In the genomic region with DNA sequence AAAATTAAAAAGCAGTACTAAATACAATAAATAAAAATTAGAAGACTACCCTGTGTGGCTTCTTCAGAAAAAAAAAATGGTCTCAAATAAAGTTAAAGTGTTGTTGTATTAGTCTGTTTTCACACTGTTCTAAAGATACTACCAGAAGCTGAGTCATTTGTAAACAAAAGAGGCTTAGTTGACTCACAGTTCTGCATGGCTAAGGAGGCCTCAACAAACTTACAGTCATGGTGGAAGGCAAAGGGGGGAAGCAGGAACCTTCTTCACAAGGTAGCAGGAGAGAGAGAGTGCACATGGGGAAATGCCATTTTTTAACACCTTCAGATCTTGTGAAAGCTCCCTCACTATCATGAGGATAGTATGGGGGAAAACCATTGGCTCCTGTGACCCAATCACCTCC, we compare ENCODE assay signal across 19 cellular contexts.
DNase-seq lines count a peak whose midpoint lies in the region; ATAC-seq and TF ChIP-seq lines count a peak whose summit lies in the region.
"Had no signal": no experiment of that assay in that cellular context is flagged by ENCODE, and none has a peak within 500 bp of the region (broad histone marks: within the 10 kb centered on the region; RNA-seq: fewer than 3 reads in every experiment).

No MANE protein-coding gene starts in this region.

- peaks cover 56% of the 10 kb centered on the region for H3K4me1 Mint-ChIP-seq in stimulated activated naive CD8-positive, alpha-beta T cell treated with anti-CD3 and anti-CD28 coated beads, Interleukin-15, amount 100 ng/mL, for 72 hours
- H3K4me1 Mint-ChIP-seq: brain; CD4-positive, CD25-positive, alpha-beta regulatory T cell had no signal

- H3K9me3 Mint-ChIP-seq in stimulated activated naive CD8-positive, alpha-beta T cell treated with anti-CD3 and anti-CD28 coated beads, Interleukin-15, amount 100 ng/mL, for 72 hours: peaks cover 51 to 80% of the 10 kb centered on the region in 2 donors

- no peak overlapping the region for H3K27ac Mint-ChIP-seq in stimulated activated naive CD8-positive, alpha-beta T cell treated with anti-CD3 and anti-CD28 coated beads, Interleukin-15, amount 100 ng/mL, for 72 hours
- H3K27ac Mint-ChIP-seq: activated CD4-positive, alpha-beta T cell treated with anti-CD3 and anti-CD28 coated beads, Interleukin-2, amount 10 ng/mL, durations not matched to agents 7 days and 5 days; activated naive CD8-positive, alpha-beta T cell treated with anti-CD3 and anti-CD28 coated beads, Interleukin-2, amount 10 ng/mL, durations not matched to agents 7 days and 5 days; brain; progenitor cell of endocrine pancreas had no signal

- no peak for TF ChIP-seq CTCF in epithelial cell of esophagus (IDR thresholded peaks at IDR 0.05; ENCODE audit: insufficient read depth, low read depth, low read length, missing control alignments)

- no peak overlapping the region for H3K4me3 Mint-ChIP-seq in stimulated activated naive CD8-positive, alpha-beta T cell treated with anti-CD3 and anti-CD28 coated beads, Interleukin-15, amount 100 ng/mL, for 72 hours
- H3K4me3 Mint-ChIP-seq: activated CD4-positive, alpha-beta T cell treated with anti-CD3 and anti-CD28 coated beads, Interleukin-2, amount 10 ng/mL, durations not matched to agents 7 days and 5 days; activated naive CD8-positive, alpha-beta T cell treated with anti-CD3 and anti-CD28 coated beads, Interleukin-2, amount 10 ng/mL, durations not matched to agents 7 days and 5 days; brain; CD4-positive, CD25-positive, alpha-beta regulatory T cell had no signal

- peak; percentile 73 for ATAC-seq in stimulated activated naive CD8-positive, alpha-beta T cell treated with anti-CD3 and anti-CD28 coated beads, Interleukin-15, amount 100 ng/mL, for 72 hours
- no peak for ATAC-seq in stimulated activated naive CD8-positive, alpha-beta T cell treated with anti-CD3 and anti-CD28 coated beads, Interleukin-15, Interleukin-2, amounts not matched to agents 100 U/mL and 50 U/mL, for 24 hours
- ATAC-seq in HG03520 (IDR thresholded peaks at IDR 0.05; ENCODE audit: unreplicated experiment): no peak
- no peak for ATAC-seq in HG02981 (IDR thresholded peaks at IDR 0.05; ENCODE audit: unreplicated experiment)
- no peak for ATAC-seq in GM21447 (IDR thresholded peaks at IDR 0.05; ENCODE audit: unreplicated experiment)

- H3K27me3 Mint-ChIP-seq in stimulated activated naive CD8-positive, alpha-beta T cell treated with anti-CD3 and anti-CD28 coated beads, Interleukin-15, amount 100 ng/mL, for 72 hours: no peaks in the 10 kb centered on the region
- H3K27me3 Mint-ChIP-seq: activated CD4-positive, alpha-beta T cell treated with anti-CD3 and anti-CD28 coated beads, Interleukin-2, amount 10 ng/mL, durations not matched to agents 7 days and 5 days; activated naive CD8-positive, alpha-beta T cell treated with anti-CD3 and anti-CD28 coated beads, Interleukin-2, amount 10 ng/mL, durations not matched to agents 7 days and 5 days; CD4-positive, CD25-positive, alpha-beta regulatory T cell; progenitor cell of endocrine pancreas had no signal

- DNase-seq in stimulated activated naive CD8-positive, alpha-beta T cell treated with anti-CD3 and anti-CD28 coated beads, Interleukin-15, amount 100 ng/mL, for 72 hours: peak in 1 of 2 donors; percentile 24
- no peak for DNase-seq in stimulated activated naive CD8-positive, alpha-beta T cell treated with anti-CD3 and anti-CD28 coated beads, Interleukin-15, Interleukin-2, amounts not matched to agents 100 U/mL and 50 U/mL, for 24 hours
- DNase-seq in RPMI7951 (ENCODE audit: low read depth): peak; percentile 6
- peak; percentile 23 for DNase-seq in epithelial cell of esophagus (ENCODE audit: low read depth)
- DNase-seq: activated CD4-positive, alpha-beta T cell treated with anti-CD3 and anti-CD28 coated beads, Interleukin-2, amount 10 ng/mL, durations not matched to agents 7 days and 5 days; activated naive CD8-positive, alpha-beta T cell treated with anti-CD3 and anti-CD28 coated beads, Interleukin-2, amount 10 ng/mL, durations not matched to agents 7 days and 5 days; CD4-positive, CD25-positive, alpha-beta regulatory T cell; effector CD8-positive, alpha-beta T cell; esophagus squamous epithelium; kidney; NCI-H2081; NCI-H226; NCI-H748 treated with DMSO at 0.1 percent for 48 hours; trophoblast cell had no signal

- no peak overlapping the region for H3K4me3 ChIP-seq in epithelial cell of esophagus (ENCODE audit: low read length)
- H3K4me3 ChIP-seq: esophagus squamous epithelium had no signal
